In the genomic region with DNA sequence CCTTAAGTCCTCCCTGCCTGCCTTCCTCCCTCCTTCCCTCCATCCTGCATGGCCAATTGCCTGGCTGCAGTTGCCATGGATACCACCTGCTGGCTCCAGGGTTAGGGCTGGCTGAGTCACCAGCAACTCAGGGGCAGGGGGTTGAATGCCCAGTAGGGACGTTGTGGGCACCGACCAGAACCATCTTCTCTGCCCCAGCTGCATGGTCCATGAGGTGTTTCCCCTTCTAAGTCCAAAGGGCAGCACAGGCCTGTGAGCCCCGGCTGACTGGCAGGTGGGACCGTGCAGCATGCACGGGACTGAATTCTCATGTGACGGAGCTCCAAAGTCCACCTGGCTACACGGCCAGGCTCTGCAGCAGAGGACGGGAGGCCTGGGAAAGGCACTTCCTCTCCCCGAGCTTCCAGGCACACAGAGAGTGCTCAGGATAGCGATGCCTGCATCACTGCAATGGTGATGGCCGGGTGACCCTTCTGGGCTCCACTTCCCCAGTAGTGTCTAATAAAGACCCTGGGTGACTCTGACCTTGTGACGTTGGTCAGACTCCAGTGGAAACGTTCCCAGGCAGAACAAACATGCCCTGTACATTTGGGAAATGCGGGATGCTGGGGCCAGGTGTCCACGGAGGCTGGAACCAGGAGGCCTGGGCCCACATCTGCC, we compare ENCODE assay signal across 1 cellular context.
TF ChIP-seq lines count a peak whose summit lies in the region.

No MANE protein-coding gene starts in this region.

TF ChIP-seq in HepG2, 621 proteins besides CTCF, POLR2A, EP300 and RAD21 (continued from another document and continues in another):
- TF ChIP-seq, protein P1, sequence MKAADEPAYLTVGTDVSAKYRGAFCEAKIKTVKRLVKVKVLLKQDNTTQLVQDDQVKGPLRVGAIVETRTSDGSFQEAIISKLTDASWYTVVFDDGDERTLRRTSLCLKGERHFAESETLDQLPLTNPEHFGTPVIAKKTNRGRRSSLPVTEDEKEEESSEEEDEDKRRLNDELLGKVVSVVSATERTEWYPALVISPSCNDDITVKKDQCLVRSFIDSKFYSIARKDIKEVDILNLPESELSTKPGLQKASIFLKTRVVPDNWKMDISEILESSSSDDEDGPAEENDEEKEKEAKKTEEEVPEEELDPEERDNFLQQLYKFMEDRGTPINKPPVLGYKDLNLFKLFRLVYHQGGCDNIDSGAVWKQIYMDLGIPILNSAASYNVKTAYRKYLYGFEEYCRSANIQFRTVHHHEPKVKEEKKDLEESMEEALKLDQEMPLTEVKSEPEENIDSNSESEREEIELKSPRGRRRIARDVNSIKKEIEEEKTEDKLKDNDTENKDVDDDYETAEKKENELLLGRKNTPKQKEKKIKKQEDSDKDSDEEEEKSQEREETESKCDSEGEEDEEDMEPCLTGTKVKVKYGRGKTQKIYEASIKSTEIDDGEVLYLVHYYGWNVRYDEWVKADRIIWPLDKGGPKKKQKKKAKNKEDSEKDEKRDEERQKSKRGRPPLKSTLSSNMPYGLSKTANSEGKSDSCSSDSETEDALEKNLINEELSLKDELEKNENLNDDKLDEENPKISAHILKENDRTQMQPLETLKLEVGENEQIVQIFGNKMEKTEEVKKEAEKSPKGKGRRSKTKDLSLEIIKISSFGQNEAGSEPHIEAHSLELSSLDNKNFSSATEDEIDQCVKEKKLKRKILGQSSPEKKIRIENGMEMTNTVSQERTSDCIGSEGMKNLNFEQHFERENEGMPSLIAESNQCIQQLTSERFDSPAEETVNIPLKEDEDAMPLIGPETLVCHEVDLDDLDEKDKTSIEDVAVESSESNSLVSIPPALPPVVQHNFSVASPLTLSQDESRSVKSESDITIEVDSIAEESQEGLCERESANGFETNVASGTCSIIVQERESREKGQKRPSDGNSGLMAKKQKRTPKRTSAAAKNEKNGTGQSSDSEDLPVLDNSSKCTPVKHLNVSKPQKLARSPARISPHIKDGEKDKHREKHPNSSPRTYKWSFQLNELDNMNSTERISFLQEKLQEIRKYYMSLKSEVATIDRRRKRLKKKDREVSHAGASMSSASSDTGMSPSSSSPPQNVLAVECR (CRISPR knock-in tag; IDR thresholded peaks at IDR 0.05; ENCODE audit: borderline replicate concordance), result peak; percentile 84; the same call in 1 of the 2 replicates
- TF ChIP-seq KLF6 (CRISPR knock-in tag; IDR thresholded peaks at IDR 0.05) (peak; percentile 98), CENPX (CRISPR knock-in tag; IDR thresholded peaks at IDR 0.05) (no peak), MEIS1 (CRISPR knock-in tag; IDR thresholded peaks at IDR 0.05; ENCODE audit: borderline replicate concordance) (peak; percentile 94; the same call in 1 of the 2 replicates), ZNF552 (CRISPR knock-in tag; IDR thresholded peaks at IDR 0.05; ENCODE audit: borderline replicate concordance) (peak; percentile 98), SMAD1 (CRISPR knock-in tag; IDR thresholded peaks at IDR 0.05; ENCODE audit: borderline replicate concordance, low read depth) (peak; percentile 70; the same call in 1 of the 2 replicates), ZNF275 (CRISPR knock-in tag; IDR thresholded peaks at IDR 0.05; ENCODE audit: borderline replicate concordance) (no peak; the same call in 1 of the 2 replicates), CEBPG (CRISPR knock-in tag; IDR thresholded peaks at IDR 0.05) (peak; percentile 56), MED8 (CRISPR knock-in tag; IDR thresholded peaks at IDR 0.05; ENCODE audit: insufficient replicate concordance) (peak; percentile 51), ZNF224 (CRISPR knock-in tag; IDR thresholded peaks at IDR 0.05) (no peak), RELA (CRISPR knock-in tag; IDR thresholded peaks at IDR 0.05) (peak; percentile 61; the same call in 1 of the 2 replicates), JARID2 (CRISPR knock-in tag; IDR thresholded peaks at IDR 0.05; ENCODE audit: insufficient replicate concordance) (peak; percentile 18), ZBTB4 (CRISPR knock-in tag; IDR thresholded peaks at IDR 0.05; ENCODE audit: borderline replicate concordance) (0 out of 2 replicates have a peak, but pooled peaks have one; percentile 67), ZNF543 (CRISPR knock-in tag; IDR thresholded peaks at IDR 0.05) (peak; percentile 86; the same call in 1 of the 2 replicates), HDAC2 (CRISPR knock-in tag; IDR thresholded peaks at IDR 0.05) (peak; percentile 91), RBM39 (IDR thresholded peaks at IDR 0.05; ENCODE audit: low read depth, low read length, poor library complexity, severe bottlenecking) (peak; percentile 30), ZNF777 (CRISPR knock-in tag; IDR thresholded peaks at IDR 0.05) (peak; percentile 86), ARNTL (CRISPR knock-in tag; IDR thresholded peaks at IDR 0.05) (peak; percentile 95), TP53 (CRISPR knock-in tag; conservative IDR thresholded peaks at IDR 0.05) (0 out of 2 replicates have a peak, but pooled peaks have one; percentile 23), NR1H2 (CRISPR knock-in tag; IDR thresholded peaks at IDR 0.05; ENCODE audit: borderline replicate concordance, low read depth) (peak; percentile 72; the same call in 1 of the 2 replicates), MYC (CRISPR knock-in tag; IDR thresholded peaks at IDR 0.05; ENCODE audit: borderline replicate concordance) (peak; percentile 94; the same call in 1 of the 2 replicates), DNMT3B (CRISPR knock-in tag; conservative IDR thresholded peaks at IDR 0.05) (peak; percentile 90; the same call in 1 of the 2 replicates), ZNF761 (CRISPR knock-in tag; conservative IDR thresholded peaks at IDR 0.05) (peak; percentile 84), ZNF577 (CRISPR knock-in tag; IDR thresholded peaks at IDR 0.05; ENCODE audit: borderline replicate concordance, low read depth) (no peak), BHLHE40 (IDR thresholded peaks at IDR 0.05; ENCODE audit: low read length) (peak; percentile 100), EEA1 (CRISPR knock-in tag; IDR thresholded peaks at IDR 0.05; ENCODE audit: borderline replicate concordance) (no peak)
- TF ChIP-seq, protein P2, sequence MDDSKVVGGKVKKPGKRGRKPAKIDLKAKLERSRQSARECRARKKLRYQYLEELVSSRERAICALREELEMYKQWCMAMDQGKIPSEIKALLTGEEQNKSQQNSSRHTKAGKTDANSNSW (CRISPR knock-in tag; IDR thresholded peaks at IDR 0.05; ENCODE audit: borderline replicate concordance), result peak; percentile 78; the same call in 1 of the 2 replicates
- TF ChIP-seq, protein P3, sequence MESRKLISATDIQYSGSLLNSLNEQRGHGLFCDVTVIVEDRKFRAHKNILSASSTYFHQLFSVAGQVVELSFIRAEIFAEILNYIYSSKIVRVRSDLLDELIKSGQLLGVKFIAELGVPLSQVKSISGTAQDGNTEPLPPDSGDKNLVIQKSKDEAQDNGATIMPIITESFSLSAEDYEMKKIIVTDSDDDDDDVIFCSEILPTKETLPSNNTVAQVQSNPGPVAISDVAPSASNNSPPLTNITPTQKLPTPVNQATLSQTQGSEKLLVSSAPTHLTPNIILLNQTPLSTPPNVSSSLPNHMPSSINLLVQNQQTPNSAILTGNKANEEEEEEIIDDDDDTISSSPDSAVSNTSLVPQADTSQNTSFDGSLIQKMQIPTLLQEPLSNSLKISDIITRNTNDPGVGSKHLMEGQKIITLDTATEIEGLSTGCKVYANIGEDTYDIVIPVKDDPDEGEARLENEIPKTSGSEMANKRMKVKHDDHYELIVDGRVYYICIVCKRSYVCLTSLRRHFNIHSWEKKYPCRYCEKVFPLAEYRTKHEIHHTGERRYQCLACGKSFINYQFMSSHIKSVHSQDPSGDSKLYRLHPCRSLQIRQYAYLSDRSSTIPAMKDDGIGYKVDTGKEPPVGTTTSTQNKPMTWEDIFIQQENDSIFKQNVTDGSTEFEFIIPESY (CRISPR knock-in tag; IDR thresholded peaks at IDR 0.05), result peak; percentile 75
- TF ChIP-seq, protein P4, sequence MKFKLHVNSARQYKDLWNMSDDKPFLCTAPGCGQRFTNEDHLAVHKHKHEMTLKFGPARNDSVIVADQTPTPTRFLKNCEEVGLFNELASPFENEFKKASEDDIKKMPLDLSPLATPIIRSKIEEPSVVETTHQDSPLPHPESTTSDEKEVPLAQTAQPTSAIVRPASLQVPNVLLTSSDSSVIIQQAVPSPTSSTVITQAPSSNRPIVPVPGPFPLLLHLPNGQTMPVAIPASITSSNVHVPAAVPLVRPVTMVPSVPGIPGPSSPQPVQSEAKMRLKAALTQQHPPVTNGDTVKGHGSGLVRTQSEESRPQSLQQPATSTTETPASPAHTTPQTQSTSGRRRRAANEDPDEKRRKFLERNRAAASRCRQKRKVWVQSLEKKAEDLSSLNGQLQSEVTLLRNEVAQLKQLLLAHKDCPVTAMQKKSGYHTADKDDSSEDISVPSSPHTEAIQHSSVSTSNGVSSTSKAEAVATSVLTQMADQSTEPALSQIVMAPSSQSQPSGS (CRISPR knock-in tag; IDR thresholded peaks at IDR 0.05), result peak; percentile 95
- TF ChIP-seq, protein P5, sequence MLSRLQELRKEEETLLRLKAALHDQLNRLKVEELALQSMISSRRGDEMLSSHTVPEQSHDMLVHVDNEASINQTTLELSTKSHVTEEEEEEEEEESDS (CRISPR knock-in tag; IDR thresholded peaks at IDR 0.05; ENCODE audit: borderline replicate concordance), result 0 out of 2 replicates have a peak, but pooled peaks have one; percentile 79
- TF ChIP-seq, protein P6, sequence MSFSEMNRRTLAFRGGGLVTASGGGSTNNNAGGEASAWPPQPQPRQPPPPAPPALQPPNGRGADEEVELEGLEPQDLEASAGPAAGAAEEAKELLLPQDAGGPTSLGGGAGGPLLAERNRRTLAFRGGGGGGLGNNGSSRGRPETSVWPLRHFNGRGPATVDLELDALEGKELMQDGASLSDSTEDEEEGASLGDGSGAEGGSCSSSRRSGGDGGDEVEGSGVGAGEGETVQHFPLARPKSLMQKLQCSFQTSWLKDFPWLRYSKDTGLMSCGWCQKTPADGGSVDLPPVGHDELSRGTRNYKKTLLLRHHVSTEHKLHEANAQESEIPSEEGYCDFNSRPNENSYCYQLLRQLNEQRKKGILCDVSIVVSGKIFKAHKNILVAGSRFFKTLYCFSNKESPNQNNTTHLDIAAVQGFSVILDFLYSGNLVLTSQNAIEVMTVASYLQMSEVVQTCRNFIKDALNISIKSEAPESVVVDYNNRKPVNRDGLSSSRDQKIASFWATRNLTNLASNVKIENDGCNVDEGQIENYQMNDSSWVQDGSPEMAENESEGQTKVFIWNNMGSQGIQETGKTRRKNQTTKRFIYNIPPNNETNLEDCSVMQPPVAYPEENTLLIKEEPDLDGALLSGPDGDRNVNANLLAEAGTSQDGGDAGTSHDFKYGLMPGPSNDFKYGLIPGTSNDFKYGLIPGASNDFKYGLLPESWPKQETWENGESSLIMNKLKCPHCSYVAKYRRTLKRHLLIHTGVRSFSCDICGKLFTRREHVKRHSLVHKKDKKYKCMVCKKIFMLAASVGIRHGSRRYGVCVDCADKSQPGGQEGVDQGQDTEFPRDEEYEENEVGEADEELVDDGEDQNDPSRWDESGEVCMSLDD (CRISPR knock-in tag; IDR thresholded peaks at IDR 0.05; ENCODE audit: borderline replicate concordance), result peak; percentile 68; the same call in 1 of the 2 replicates
- TF ChIP-seq, protein P7, sequence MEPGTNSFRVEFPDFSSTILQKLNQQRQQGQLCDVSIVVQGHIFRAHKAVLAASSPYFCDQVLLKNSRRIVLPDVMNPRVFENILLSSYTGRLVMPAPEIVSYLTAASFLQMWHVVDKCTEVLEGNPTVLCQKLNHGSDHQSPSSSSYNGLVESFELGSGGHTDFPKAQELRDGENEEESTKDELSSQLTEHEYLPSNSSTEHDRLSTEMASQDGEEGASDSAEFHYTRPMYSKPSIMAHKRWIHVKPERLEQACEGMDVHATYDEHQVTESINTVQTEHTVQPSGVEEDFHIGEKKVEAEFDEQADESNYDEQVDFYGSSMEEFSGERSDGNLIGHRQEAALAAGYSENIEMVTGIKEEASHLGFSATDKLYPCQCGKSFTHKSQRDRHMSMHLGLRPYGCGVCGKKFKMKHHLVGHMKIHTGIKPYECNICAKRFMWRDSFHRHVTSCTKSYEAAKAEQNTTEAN (CRISPR knock-in tag; conservative IDR thresholded peaks at IDR 0.05), result peak; percentile 85
- TF ChIP-seq, protein P8, sequence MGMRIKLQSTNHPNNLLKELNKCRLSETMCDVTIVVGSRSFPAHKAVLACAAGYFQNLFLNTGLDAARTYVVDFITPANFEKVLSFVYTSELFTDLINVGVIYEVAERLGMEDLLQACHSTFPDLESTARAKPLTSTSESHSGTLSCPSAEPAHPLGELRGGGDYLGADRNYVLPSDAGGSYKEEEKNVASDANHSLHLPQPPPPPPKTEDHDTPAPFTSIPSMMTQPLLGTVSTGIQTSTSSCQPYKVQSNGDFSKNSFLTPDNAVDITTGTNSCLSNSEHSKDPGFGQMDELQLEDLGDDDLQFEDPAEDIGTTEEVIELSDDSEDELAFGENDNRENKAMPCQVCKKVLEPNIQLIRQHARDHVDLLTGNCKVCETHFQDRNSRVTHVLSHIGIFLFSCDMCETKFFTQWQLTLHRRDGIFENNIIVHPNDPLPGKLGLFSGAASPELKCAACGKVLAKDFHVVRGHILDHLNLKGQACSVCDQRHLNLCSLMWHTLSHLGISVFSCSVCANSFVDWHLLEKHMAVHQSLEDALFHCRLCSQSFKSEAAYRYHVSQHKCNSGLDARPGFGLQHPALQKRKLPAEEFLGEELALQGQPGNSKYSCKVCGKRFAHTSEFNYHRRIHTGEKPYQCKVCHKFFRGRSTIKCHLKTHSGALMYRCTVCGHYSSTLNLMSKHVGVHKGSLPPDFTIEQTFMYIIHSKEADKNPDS (CRISPR knock-in tag; IDR thresholded peaks at IDR 0.05), result no peak
